ENCODE assay signal across 8 cellular contexts in the genomic region with DNA sequence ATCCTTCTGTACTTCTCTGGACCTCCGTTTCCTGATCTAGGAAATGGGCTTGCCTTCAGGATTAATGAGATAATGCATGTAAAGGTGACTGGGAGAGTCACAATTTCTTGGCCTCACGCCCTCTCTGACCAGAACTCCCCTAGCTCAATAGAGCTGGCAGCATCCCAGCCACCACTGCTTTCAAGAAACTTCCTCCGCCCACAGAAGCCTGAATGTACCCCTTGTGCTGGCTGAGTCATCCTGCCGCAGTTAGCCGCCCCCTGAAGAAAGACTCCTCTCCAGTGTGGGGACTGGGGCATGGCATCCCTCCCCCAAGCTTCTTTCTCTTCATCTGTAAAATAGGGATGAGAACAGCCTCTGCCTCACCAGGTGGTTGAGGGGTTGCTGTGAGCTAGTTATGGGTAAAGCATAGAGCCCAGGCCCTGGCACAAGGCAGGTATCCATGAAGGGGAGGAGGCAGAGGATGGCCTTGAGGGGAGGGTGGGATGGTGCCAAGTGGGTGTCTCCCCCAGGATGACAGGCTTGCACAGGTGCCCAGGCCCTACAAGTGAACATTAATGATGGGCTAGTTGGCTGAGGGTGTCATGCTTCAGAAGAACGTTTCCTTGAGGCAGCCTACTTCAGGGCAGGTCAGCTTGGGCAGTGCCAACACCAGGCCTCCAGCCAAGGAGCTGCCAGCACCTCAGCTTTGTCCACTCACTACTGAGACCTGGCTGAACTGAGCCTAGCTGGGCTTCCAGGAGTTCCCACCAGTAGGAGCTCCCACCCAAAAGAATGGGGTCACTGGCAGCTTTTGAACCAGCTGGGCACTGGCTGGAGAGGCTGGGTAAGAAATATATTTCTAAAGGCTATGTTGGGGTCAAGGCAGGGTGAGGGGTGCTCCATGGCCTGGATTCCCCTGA. TPM values are rescaled to one million over a fixed set of nuclear protein-coding genes. Genes with fewer than 3 reads are reported as not detected.
DNase-seq lines count a peak whose midpoint lies in the region; ATAC-seq lines count a peak whose summit lies in the region.

No MANE protein-coding gene starts in this region.

- CTCF ChIA-PET in activated naive CD4-positive, alpha-beta T cell treated with anti-CD3 and anti-CD28 coated beads for 36 hours (lab: Charles Lee) = interaction anchor here (1.1 to 1.4 kb wide), 3 partner anchors 11 to 23 kb away, joined by 3 read pairs; no protein-coding TSS in a partner anchor

- H3K27me3 Mint-ChIP-seq in activated naive CD4-positive, alpha-beta T cell treated with anti-CD3 and anti-CD28 coated beads for 36 hours (ENCODE audit: low read depth) = peaks cover 12% of the 10 kb centered on the region

- intact Hi-C loops in activated naive CD4-positive, alpha-beta T cell treated with anti-CD3 and anti-CD28 coated beads for 36 hours (cut with micrococcal nuclease) = no loop called here
- intact Hi-C loops in left cardiac atrium (cut with DNase I) = loop anchor here in 1 of 2 donors (5.0 kb wide), 1 partner anchor 34 kb away; a partner anchor contains a TSS

- DNase-seq in activated naive CD4-positive, alpha-beta T cell treated with anti-CD3 and anti-CD28 coated beads for 36 hours = peak; percentile 25
- peak; percentile 85 for DNase-seq in left cardiac atrium
- DNase-seq in stimulated activated CD4-positive, alpha-beta T cell treated with anti-CD3 and anti-CD28 coated beads, Interleukin-1b, Interleukin-23, amount 100 ng/mL, for 48 hours = peak; percentile 48
- no peak for DNase-seq in DMS79 (lab: John Stamatoyannopoulos, UW)

- no peak overlapping the region for H3K27ac Mint-ChIP-seq in activated naive CD4-positive, alpha-beta T cell treated with anti-CD3 and anti-CD28 coated beads for 36 hours

- ATAC-seq in GM18858 (IDR thresholded peaks at IDR 0.05; ENCODE audit: unreplicated experiment) (peak; percentile 46), HG03460 (IDR thresholded peaks at IDR 0.05; ENCODE audit: unreplicated experiment) (peak; percentile 56), left cardiac atrium (peak in 1 of 2 donors; percentile 3), GM21367 (IDR thresholded peaks at IDR 0.05; ENCODE audit: unreplicated experiment) (no peak), GM21723 (IDR thresholded peaks at IDR 0.05; ENCODE audit: unreplicated experiment) (no peak)

- H3K4me1 Mint-ChIP-seq in activated naive CD4-positive, alpha-beta T cell treated with anti-CD3 and anti-CD28 coated beads for 36 hours (ENCODE audit: low read depth) = peaks cover 14% of the 10 kb centered on the region

- H3K9me3 Mint-ChIP-seq in activated naive CD4-positive, alpha-beta T cell treated with anti-CD3 and anti-CD28 coated beads for 36 hours = no peaks in the 10 kb centered on the region

- no peaks in the 10 kb centered on the region for H3K36me3 Mint-ChIP-seq in activated naive CD4-positive, alpha-beta T cell treated with anti-CD3 and anti-CD28 coated beads for 36 hours (ENCODE audit: low read depth)

- H3K4me3 Mint-ChIP-seq in activated naive CD4-positive, alpha-beta T cell treated with anti-CD3 and anti-CD28 coated beads for 36 hours = no peak overlapping the region

RNA-seq across cellular contexts. Expression of a gene that starts 3.5 kb away (rescaled TPM):
- not detected for total RNA-seq in activated naive CD4-positive, alpha-beta T cell treated with anti-CD3 and anti-CD28 coated beads for 36 hours
- 10 to 100 TPM; 12.4 to 38.5 TPM for total RNA-seq in left cardiac atrium

RNA-seq across cellular contexts. Expression of a gene that starts 33.2 kb away (rescaled TPM):
- 1 to 10 TPM; 1.9 to 2.0 TPM for total RNA-seq in activated naive CD4-positive, alpha-beta T cell treated with anti-CD3 and anti-CD28 coated beads for 36 hours
- 1 to 10 TPM; 2.2 to 3.3 TPM for total RNA-seq in left cardiac atrium

RNA-seq across cellular contexts. Expression of a gene that starts 33.3 kb away (rescaled TPM):
- under 1 TPM; 0.47 to 0.74 TPM for total RNA-seq in activated naive CD4-positive, alpha-beta T cell treated with anti-CD3 and anti-CD28 coated beads for 36 hours
- total RNA-seq in left cardiac atrium = 10 to 100 TPM; 60.2 to 78.4 TPM

Comparison
In these comparisons a context has a peak if more than half of its experiments do, and no peak if none do; other contexts are left out.
1. ATAC-seq: peak in GM18858 (single experiment) and HG03460 (single experiment); none in GM21367 (single experiment) and GM21723 (single experiment).
2. RNA of a gene that starts 3.5 kb away (total RNA-seq): 12.4 to 38.5 TPM in left cardiac atrium; not detected in activated naive CD4-positive, alpha-beta T cell treated with anti-CD3 and anti-CD28 coated beads for 36 hours; every median in the first group is over 10 times any median in the second.
3. RNA of a gene that starts 33.3 kb away (total RNA-seq): 60.2 to 78.4 TPM in left cardiac atrium; 0.47 to 0.74 TPM in activated naive CD4-positive, alpha-beta T cell treated with anti-CD3 and anti-CD28 coated beads for 36 hours; every median in the first group is over 10 times any median in the second.